27 cellular contexts compared by ENCODE assay signal in genomic region chr18:23484783-23485182, GRCh38. TPM values are rescaled to one million over a fixed set of nuclear protein-coding genes. Genes with fewer than 3 reads are reported as not detected.
DNase-seq lines count a peak whose midpoint lies in the region; ATAC-seq, FAIRE-seq and TF ChIP-seq lines count a peak whose summit lies in the region.
"Had no signal": no experiment of that assay in that cellular context is flagged by ENCODE, and none has a peak within 500 bp of the region (broad histone marks: within the 10 kb centered on the region; RNA-seq: fewer than 3 reads in every experiment).

No MANE protein-coding gene starts in this region.

- no peaks in the 10 kb centered on the region for H3K27me3 ChIP-seq in RWPE2 (ENCODE audit: insufficient read depth, poor library complexity, severe bottlenecking)
- H3K27me3 ChIP-seq: BLaER1, dorsolateral prefrontal cortex, SJSA1, upper lobe of right lung had no signal

- H3K27ac ChIP-seq in RWPE2 (ENCODE audit: poor library complexity, severe bottlenecking) = peak overlapping the region; percentile 1
- H3K27ac ChIP-seq: BLaER1, dorsolateral prefrontal cortex, SJSA1, skin epidermis, upper lobe of right lung had no signal

- intact Hi-C loops in left colon (cut with DNase I, micrococcal nuclease) = no loop called here

- no peaks in the 10 kb centered on the region for H3K27me3 Mint-ChIP-seq in stimulated activated naive CD8-positive, alpha-beta T cell treated with anti-CD3 and anti-CD28 coated beads, Interleukin-15, Interleukin-2, amounts not matched to agents 100 ng/mL and 50 ng/mL, for 24 hours
- no peaks in the 10 kb centered on the region for H3K27me3 Mint-ChIP-seq in stimulated activated naive CD8-positive, alpha-beta T cell treated with anti-CD3 and anti-CD28 coated beads, Interleukin-15, amount 100 ng/mL, for 72 hours
- H3K27me3 Mint-ChIP-seq: activated CD4-positive, alpha-beta T cell treated with anti-CD3 and anti-CD28 coated beads for 36 hours; memory B cell had no signal

- TF ChIP-seq CTCF in RWPE2 (IDR thresholded peaks at IDR 0.05; ENCODE audit: poor library complexity, severe bottlenecking) = no peak

- peaks cover 24% of the 10 kb centered on the region for H3K4me1 Mint-ChIP-seq in stimulated activated naive CD8-positive, alpha-beta T cell treated with anti-CD3 and anti-CD28 coated beads, Interleukin-15, Interleukin-2, amounts not matched to agents 100 ng/mL and 50 ng/mL, for 24 hours (ENCODE audit: low read depth)
- peaks cover 18% of the 10 kb centered on the region for H3K4me1 Mint-ChIP-seq in stimulated activated naive CD8-positive, alpha-beta T cell treated with anti-CD3 and anti-CD28 coated beads, Interleukin-15, amount 100 ng/mL, for 72 hours

- no peak overlapping the region for H3K4me3 ChIP-seq in RWPE2 (ENCODE audit: severe bottlenecking)
- H3K4me3 ChIP-seq: BLaER1, dorsolateral prefrontal cortex, SJSA1, skin epidermis, upper lobe of right lung had no signal

- H3K4me1 ChIP-seq in RWPE2 (ENCODE audit: insufficient read depth, poor library complexity, severe bottlenecking) = peaks cover 10% of the 10 kb centered on the region

- H3K36me3 ChIP-seq in RWPE2 (ENCODE audit: low read depth) = peaks cover 32% of the 10 kb centered on the region

- no peaks in the 10 kb centered on the region for H3K9me3 ChIP-seq in RWPE2 (ENCODE audit: severe bottlenecking)
- H3K9me3 ChIP-seq: SJSA1, upper lobe of right lung had no signal

- H3K4me3 Mint-ChIP-seq in stimulated activated naive CD8-positive, alpha-beta T cell treated with anti-CD3 and anti-CD28 coated beads, Interleukin-15, Interleukin-2, amounts not matched to agents 100 ng/mL and 50 ng/mL, for 24 hours = no peak overlapping the region
- H3K4me3 Mint-ChIP-seq in stimulated activated naive CD8-positive, alpha-beta T cell treated with anti-CD3 and anti-CD28 coated beads, Interleukin-15, amount 100 ng/mL, for 72 hours = no peak overlapping the region
- H3K4me3 Mint-ChIP-seq: activated CD4-positive, alpha-beta T cell treated with anti-CD3 and anti-CD28 coated beads for 36 hours; activated T-cell treated with anti-CD3 and anti-CD28 coated beads, Interleukin-2, amount 50 U/mL, for 4 hours; H9; memory B cell had no signal

- peak overlapping the region; percentile 26 for H3K27ac Mint-ChIP-seq in stimulated activated naive CD8-positive, alpha-beta T cell treated with anti-CD3 and anti-CD28 coated beads, Interleukin-15, Interleukin-2, amounts not matched to agents 100 ng/mL and 50 ng/mL, for 24 hours
- no peak overlapping the region for H3K27ac Mint-ChIP-seq in stimulated activated naive CD8-positive, alpha-beta T cell treated with anti-CD3 and anti-CD28 coated beads, Interleukin-15, amount 100 ng/mL, for 72 hours
- H3K27ac Mint-ChIP-seq: activated CD4-positive, alpha-beta T cell treated with anti-CD3 and anti-CD28 coated beads for 36 hours; H9 had no signal

- no peak for FAIRE-seq in urothelium cell line (lab: Jason Lieb, UNC)

- ATAC-seq in stimulated activated naive CD8-positive, alpha-beta T cell treated with anti-CD3 and anti-CD28 coated beads, Interleukin-15, amount 100 ng/mL, for 72 hours = no peak
- ATAC-seq in RWPE2 (ENCODE audit: low read depth) (no peak), left colon (peak; percentile 10), GM21390 (IDR thresholded peaks at IDR 0.05; ENCODE audit: unreplicated experiment) (no peak)
- no peak for ATAC-seq in activated CD4-positive, CD25-positive, alpha-beta regulatory T cell treated with anti-CD3 and anti-CD28 coated beads, Interleukin-2, amount 50 U/mL, for 24 hours
- ATAC-seq: activated CD4-positive, alpha-beta T cell treated with anti-CD3 and anti-CD28 coated beads for 36 hours; activated T-cell treated with anti-CD3 and anti-CD28 coated beads, Interleukin-2, amount 50 U/mL, for 4 hours; Panc1; upper lobe of right lung had no signal

- no peak for DNase-seq in stimulated activated naive CD8-positive, alpha-beta T cell treated with anti-CD3 and anti-CD28 coated beads, Interleukin-15, amount 100 ng/mL, for 72 hours
- DNase-seq in RWPE2 (ENCODE audit: low spot score) = no peak
- no peak for DNase-seq in left colon
- DNase-seq in urothelium cell line (ENCODE audit: low spot score) = no peak
- no peak for DNase-seq in activated CD4-positive, alpha-beta T cell treated with anti-CD3 and anti-CD28 coated beads, Interleukin-2, amount 50 U/mL, for 4 hours
- DNase-seq: ACHN; activated CD4-positive, alpha-beta T cell treated with anti-CD3 and anti-CD28 coated beads for 36 hours; activated naive CD4-positive, alpha-beta T cell; activated T-cell treated with anti-CD3 and anti-CD28 coated beads, Interleukin-2, amount 50 U/mL, for 4 hours; COR-L47; DND-41; dorsolateral prefrontal cortex; H9; NCI-H187 treated with DMSO at 0.1 percent for 48 hours; NCI-H345; nucleus accumbens; substantia nigra; T-helper 1 cell; upper lobe of right lung had no signal

- no peaks in the 10 kb centered on the region for H3K9me3 Mint-ChIP-seq in stimulated activated naive CD8-positive, alpha-beta T cell treated with anti-CD3 and anti-CD28 coated beads, Interleukin-15, Interleukin-2, amounts not matched to agents 100 ng/mL and 50 ng/mL, for 24 hours
- no peaks in the 10 kb centered on the region for H3K9me3 Mint-ChIP-seq in stimulated activated naive CD8-positive, alpha-beta T cell treated with anti-CD3 and anti-CD28 coated beads, Interleukin-15, amount 100 ng/mL, for 72 hours
- H3K9me3 Mint-ChIP-seq: activated T-cell treated with anti-CD3 and anti-CD28 coated beads, Interleukin-2, amount 50 U/mL, for 4 hours; H9; memory B cell had no signal

- peaks cover 20% of the 10 kb centered on the region for H3K36me3 Mint-ChIP-seq in stimulated activated naive CD8-positive, alpha-beta T cell treated with anti-CD3 and anti-CD28 coated beads, Interleukin-15, Interleukin-2, amounts not matched to agents 100 ng/mL and 50 ng/mL, for 24 hours (ENCODE audit: low read depth)

RNA-seq across cellular contexts. Expression of gene RMC1, which starts 18.5 kb away (rescaled TPM):
- total RNA-seq in left colon = 10 to 100 TPM; 28.5 to 33.5 TPM

RNA-seq across cellular contexts. Expression of gene RIOK3, which starts 31.7 kb away (rescaled TPM):
- total RNA-seq in left colon = 100 to 1,000 TPM; 172 to 181 TPM
